Comparison of ENCODE assay signal across 9 cellular contexts in the genomic region with DNA sequence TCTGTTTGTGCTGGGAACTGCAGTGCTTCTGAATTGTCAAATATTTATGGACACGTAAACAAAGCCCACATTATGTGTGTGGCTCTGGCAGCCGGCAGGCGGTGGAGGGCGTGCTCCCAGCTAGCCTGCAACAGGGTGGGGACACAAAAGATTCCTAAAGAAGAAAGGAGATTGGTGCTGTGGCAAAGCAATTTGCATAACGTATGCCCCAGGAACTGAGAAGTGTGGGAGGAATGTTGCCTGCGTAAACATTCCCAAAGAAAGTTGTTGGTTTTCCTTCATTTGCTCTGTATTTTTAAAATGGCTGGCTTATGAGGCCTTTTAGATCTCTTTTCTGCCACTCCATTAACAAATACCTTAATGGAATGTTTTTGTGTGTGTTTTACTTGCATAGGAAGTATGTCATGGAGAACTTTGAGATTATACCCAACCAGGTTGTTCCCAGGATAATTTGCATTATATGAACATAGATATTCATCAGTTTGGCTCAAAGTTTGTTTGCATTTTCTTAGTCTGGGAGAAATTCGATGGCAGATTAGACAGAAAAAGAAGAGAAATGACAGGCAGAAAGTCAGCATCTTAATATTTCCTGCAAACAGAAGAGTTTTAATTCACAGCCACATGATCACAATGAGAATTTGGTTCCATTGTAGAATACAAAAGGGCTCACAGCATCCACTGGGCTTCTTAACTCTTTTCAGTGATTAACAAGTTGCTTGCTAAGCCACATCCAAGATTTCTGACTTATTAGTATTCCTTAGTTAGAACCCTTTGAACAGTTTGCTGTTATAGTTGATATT. TPM values are rescaled to one million over a fixed set of nuclear protein-coding genes. Genes with fewer than 3 reads are reported as not detected.
DNase-seq lines count a peak whose midpoint lies in the region; ATAC-seq, FAIRE-seq and TF ChIP-seq lines count a peak whose summit lies in the region.
"Had no signal": no experiment of that assay in that cellular context is flagged by ENCODE, and none has a peak within 500 bp of the region (broad histone marks: within the 10 kb centered on the region; RNA-seq: fewer than 3 reads in every experiment).

No MANE protein-coding gene starts in this region.

- H3K9ac ChIP-seq in H1 (replicated peaks in 1 of 4; ENCODE audit: extremely low read depth in 1 of 4, low read depth in 3 of 4, low read length in 3 of 4): peak overlapping the region in 2 of 4 experiments; percentile 24 to 52; a peak in 1 of 7 replicates

- peaks cover 4 to 16% of the 10 kb centered on the region in 2 donors for H3K36me3 Mint-ChIP-seq in activated T-cell treated with anti-CD3 and anti-CD28 coated beads, Interleukin-2, amount 50 U/mL, for 72 hours (ENCODE audit: insufficient read depth in 2 of 2)

- peak overlapping the region; percentile 84; the same call in 1 of the 2 replicates for H3K18ac ChIP-seq in H1 (ENCODE audit: extremely low read depth, low read length)

- POLR2A ChIA-PET in H1 (lab: Charles Lee; ENCODE audit: partially characterized antibody): interaction anchor here (0.6 to 3.4 kb wide), 9 partner anchors 15 to 113 kb away, joined by 3 to 12 read pairs (median 5); a partner anchor contains a TSS

- H2AFZ ChIP-seq in H1 (ENCODE audit: low read length): no peak overlapping the region

- H3K27ac ChIP-seq in H1 (ENCODE audit: low read depth, low read length) (peak overlapping the region; percentile 84), small intestine (ENCODE audit: low read depth in 1 of 2, low read length in 1 of 2) (peak overlapping the region; percentile 66 to 84)

- peak overlapping the region; percentile 76; the same call in 1 of the 2 replicates for H2BK12ac ChIP-seq in H1 (ENCODE audit: low read depth, low read length)

- no peaks in the 10 kb centered on the region; the same call in 1 of the 2 replicates for H3K79me1 ChIP-seq in H1 (ENCODE audit: low read depth, low read length)

- peak overlapping the region; percentile 97 for H4K5ac ChIP-seq in H1 (ENCODE audit: insufficient read length, low read depth, low read length)

- TF ChIP-seq POLR2A in H1 (IDR thresholded peaks at IDR 0.05; ENCODE audit: control extremely low read depth in 1 of 2, low read depth in 2 of 2, low read length in 2 of 2): peak; percentile 22 to 67; a peak in 2 of 3 replicates

- no peak overlapping the region for H3K56ac ChIP-seq in H1 (replicated peaks; ENCODE audit: insufficient read length, low read depth, low read length)

- 9% methylated on average over 7 of the region's 7 CpGs; no CpG with 5 or more reads in 1 of the 2 experiments for WGBS in H1 (ENCODE audit: extremely low coverage in 1 of 2, insufficient coverage in 1 of 2, insufficient read length in 1 of 2, insufficient replicate concordance in 2 of 2, low coverage in 1 of 2, low lambda C conversion rate in 2 of 2, missing lambda C conversion rate in 1 of 2), 2 experiments
- WGBS in small intestine, 3 donors: 14 to 41% (median 18%) methylated on average over 7 of the region's 7 CpGs

- no peak overlapping the region for H3K14ac ChIP-seq in H1 (ENCODE audit: insufficient read length)

- no peak overlapping the region for H3K4ac ChIP-seq in H1 (replicated peaks; ENCODE audit: insufficient read length, low read depth, low read length)

- peak overlapping the region; percentile 70 to 78 for H3K4me2 ChIP-seq in H1 (ENCODE audit: insufficient read depth in 1 of 2, low read depth in 2 of 2, low read length in 2 of 2)

- peak overlapping the region; percentile 63; the same call in 1 of the 2 replicates for H2BK5ac ChIP-seq in H1 (ENCODE audit: low read depth, low read length)

- no peak overlapping the region for H3K4me3 Mint-ChIP-seq in activated T-cell treated with anti-CD3 and anti-CD28 coated beads, Interleukin-2, amount 50 U/mL, for 72 hours

- H3K23ac ChIP-seq in H1 (ENCODE audit: insufficient read length): no peak overlapping the region

- no peak overlapping the region for H2BK15ac ChIP-seq in H1 (ENCODE audit: low read length)

- peak; percentile 93 for FAIRE-seq in H1 (lab: Jason Lieb, UNC)
- no peak for FAIRE-seq in small intestine (lab: Jason Lieb, UNC)
- FAIRE-seq: islet of Langerhans had no signal

- H3K27me3 ChIP-seq in H1 (replicated peaks in 1 of 4; ENCODE audit: control insufficient read depth in 3 of 4, extremely low read depth in 1 of 4, insufficient read depth in 3 of 4, low read length in 3 of 4): no peaks in the 10 kb centered on the region
- no peaks in the 10 kb centered on the region for H3K27me3 ChIP-seq in small intestine (ENCODE audit: control insufficient read depth in 2 of 2, insufficient read depth in 2 of 2, low read length in 2 of 2)

- no peak overlapping the region; the same call in 1 of the 2 replicates for H2AK5ac ChIP-seq in H1 (ENCODE audit: low read depth, low read length)

- H3K9me3 ChIP-seq in H1 (ENCODE audit: insufficient read depth in 2 of 2, low read depth in 1 of 2, low read length in 1 of 2) (no peaks in the 10 kb centered on the region), small intestine (ENCODE audit: control insufficient read depth, low read depth) (no peaks in the 10 kb centered on the region)

- peak; percentile 27 to 32 (median 32); a peak in 3 of 4 replicates for TF ChIP-seq CTCF in H1 (IDR thresholded peaks at IDR 0.05; ENCODE audit: control extremely low read depth in 1 of 3, insufficient read depth in 1 of 3, low read depth in 1 of 3, low read length in 3 of 3)

- no peak overlapping the region for H4K91ac ChIP-seq in H1 (replicated peaks; ENCODE audit: insufficient read length, low read length)

- no peak overlapping the region for H2BK20ac ChIP-seq in H1 (ENCODE audit: low read length)

- H3K79me2 ChIP-seq in H1 (ENCODE audit: control insufficient read depth in 1 of 2, insufficient read depth in 2 of 2, low read length in 2 of 2): no peaks in the 10 kb centered on the region

- CTCF ChIA-PET in H1 (lab: Charles Lee; ENCODE audit: partially characterized antibody): interaction anchor here (0.9 to 21.3 kb wide), 19 partner anchors 8 to 393 kb away, joined by 3 to 565 read pairs (median 10); a partner anchor contains a TSS

- H3K36me3 ChIP-seq in H1 (ENCODE audit: control insufficient read depth in 2 of 4, insufficient read depth in 4 of 4, low read length in 3 of 4) (peaks cover 0 to 27% (median 11%) of the 10 kb centered on the region in 4 experiments; a peak in 5 of 8 replicates), small intestine (ENCODE audit: control insufficient read depth in 2 of 2, insufficient read depth in 2 of 2, low read length in 2 of 2) (no peaks in the 10 kb centered on the region)

- H3K23me2 ChIP-seq in H1 (ENCODE audit: low read depth, low read length): no peaks in the 10 kb centered on the region

- peak; percentile 14 for DNase-seq in NCI-H146 treated with DMSO at 0.1 percent for 48 hours (lab: John Stamatoyannopoulos, UW; ENCODE audit: unreplicated experiment)
- peak; percentile 62 to 64 for DNase-seq in H1 (ENCODE audit: low read depth in 1 of 2, low spot score in 2 of 2)
- peak; percentile 87 for DNase-seq in kidney tubule cell (ENCODE audit: low spot score)
- DNase-seq in small intestine: peak; percentile 86
- DNase-seq in activated T-cell treated with anti-CD3 and anti-CD28 coated beads, Interleukin-2, amount 50 U/mL, for 72 hours: no peak
- no peak for DNase-seq in AG08395 (ENCODE audit: low spot score)

- peaks cover 5% of the 10 kb centered on the region for H3K27me3 Mint-ChIP-seq in activated T-cell treated with anti-CD3 and anti-CD28 coated beads, Interleukin-2, amount 50 U/mL, for 72 hours (ENCODE audit: low read depth)

- H3K4me1 ChIP-seq in H1 (replicated peaks in 1 of 4; ENCODE audit: control insufficient read depth in 3 of 4, insufficient read depth in 4 of 4, low read length in 3 of 4) (peaks cover 10 to 16% (median 16%) of the 10 kb centered on the region in 4 experiments; a peak in 6 of 7 replicates), small intestine (ENCODE audit: control insufficient read depth in 2 of 2, insufficient read depth in 1 of 2, low read depth in 1 of 2, low read length in 1 of 2) (no peaks in the 10 kb centered on the region)

- no peaks in the 10 kb centered on the region for H3K9me3 Mint-ChIP-seq in activated T-cell treated with anti-CD3 and anti-CD28 coated beads, Interleukin-2, amount 50 U/mL, for 72 hours

- TF ChIP-seq EP300 in H1 (IDR thresholded peaks at IDR 0.05; ENCODE audit: borderline replicate concordance in 1 of 2, low read depth in 2 of 2, low read length in 2 of 2): 0 out of 3 replicates have a peak, but pooled peaks of 1 of the 2 experiments have one; percentile 35

- H4K8ac ChIP-seq in H1 (ENCODE audit: extremely low read depth, insufficient read depth, low read length): no peak overlapping the region

- no peaks in the 10 kb centered on the region for H4K20me1 ChIP-seq in H1 (replicated peaks in 1 of 2; ENCODE audit: control insufficient read depth in 1 of 2, insufficient read depth in 2 of 2, low read length in 2 of 2)

- H3K4me3 ChIP-seq in H1 (ENCODE audit: extremely low read depth in 1 of 4, insufficient read depth in 2 of 4, low read depth in 3 of 4, low read length in 4 of 4) (peak overlapping the region; percentile 3 to 46 (median 20); a peak in 5 of 8 replicates), small intestine (ENCODE audit: low read depth in 1 of 2, low read length in 2 of 2) (peak overlapping the region in 1 of 2 donors; percentile 33)

- 0 out of 4 replicates have a peak, but pooled peaks of 1 of the 2 experiments have one; percentile 12 for TF ChIP-seq RAD21 in H1 (IDR thresholded peaks at IDR 0.05 in 1 of 2, conservative IDR thresholded peaks at IDR 0.05 in 1 of 2; ENCODE audit: low read depth in 2 of 2, low read length in 2 of 2)

- no peak overlapping the region for H2BK120ac ChIP-seq in H1 (replicated peaks; ENCODE audit: low read depth, low read length)

- no peak for ATAC-seq in activated T-cell treated with anti-CD3 and anti-CD28 coated beads, Interleukin-2, amount 50 U/mL, for 72 hours (replicated peaks in 1 of 2)
- no peak for ATAC-seq in HG02981 (IDR thresholded peaks at IDR 0.05; ENCODE audit: unreplicated experiment)
- no peak for ATAC-seq in GM21786 (IDR thresholded peaks at IDR 0.05; ENCODE audit: unreplicated experiment)

- peaks cover 6% of the 10 kb centered on the region for H3K4me1 Mint-ChIP-seq in activated T-cell treated with anti-CD3 and anti-CD28 coated beads, Interleukin-2, amount 50 U/mL, for 72 hours (ENCODE audit: low read depth)

- H3K27ac Mint-ChIP-seq in activated T-cell treated with anti-CD3 and anti-CD28 coated beads, Interleukin-2, amount 50 U/mL, for 72 hours: no peak overlapping the region

RNA-seq across cellular contexts. Expression of a gene that starts 41.8 kb away (rescaled TPM):
- total RNA-seq in H1 (2021; fragmentation: NEBNext Ultra II Directional; extraction: Animal tissue kit (Norgen Biotek cat#: 25700)): 61.2 and 66.2 TPM in 2 replicates
- 17.3 and 23.1 TPM in 2 replicates for polyA plus RNA-seq in H1 (2011; rRNA removed)
- 27.8 TPM for polyA plus RNA-seq in H1 (2011; cell fraction: cytosol; rRNA removed)
- 18.5 TPM for polyA plus RNA-seq in H1 (2011; cell fraction: nucleus; rRNA removed)
- 33.2 to 40.8 TPM (median 37.6 TPM) in 4 replicates for polyA plus RNA-seq in H1 (2012, experiment 1 of 2)
- polyA plus RNA-seq in H1 (2012, experiment 2 of 2): 9.9 TPM
- 34.8 TPM for polyA plus RNA-seq in H1 (2013, experiment 1 of 2)
- polyA plus RNA-seq in H1 (2013, experiment 2 of 2): 34.4 TPM
- 43.1 and 43.7 TPM in 2 replicates for polyA minus RNA-seq in H1 (2011; rRNA and poly(A)+ RNA removed)
- polyA minus RNA-seq in H1 (2011; cell fraction: cytosol; rRNA and poly(A)+ RNA removed): 29.4 TPM
- 33.4 TPM for polyA minus RNA-seq in H1 (2011; cell fraction: nucleus; rRNA and poly(A)+ RNA removed)
- polyA plus RNA-seq in small intestine: 10 to 100 TPM; 24.0 to 28.4 (median 24.9) TPM
- total RNA-seq in activated T-cell treated with anti-CD3 and anti-CD28 coated beads, Interleukin-2, amount 50 U/mL, for 72 hours: 10 to 100 TPM; 27.2 to 31.6 TPM

RNA-seq across cellular contexts. Expression of a gene that starts 46.2 kb away (rescaled TPM):
- total RNA-seq in H1 (2021; fragmentation: NEBNext Ultra II Directional; extraction: Animal tissue kit (Norgen Biotek cat#: 25700)): 15.4 and 17.1 TPM in 2 replicates
- polyA plus RNA-seq in H1 (2011; rRNA removed): 4.8 and 5.9 TPM in 2 replicates
- polyA plus RNA-seq in H1 (2011; cell fraction: cytosol; rRNA removed): 8.9 TPM
- 8.7 TPM for polyA plus RNA-seq in H1 (2011; cell fraction: nucleus; rRNA removed)
- polyA plus RNA-seq in H1 (2012, experiment 1 of 2): 8.7 to 9.8 TPM (median 9.4 TPM) in 4 replicates
- 1.2 TPM for polyA plus RNA-seq in H1 (2012, experiment 2 of 2)
- 7.7 TPM for polyA plus RNA-seq in H1 (2013, experiment 1 of 2)
- 6.8 TPM for polyA plus RNA-seq in H1 (2013, experiment 2 of 2)
- polyA minus RNA-seq in H1 (2011; rRNA and poly(A)+ RNA removed): 20.2 and 24.9 TPM in 2 replicates
- 11.9 TPM for polyA minus RNA-seq in H1 (2011; cell fraction: cytosol; rRNA and poly(A)+ RNA removed)
- 26.2 TPM for polyA minus RNA-seq in H1 (2011; cell fraction: nucleus; rRNA and poly(A)+ RNA removed)
- polyA plus RNA-seq in small intestine: 1 to 10 TPM; 1.3 to 9.7 (median 2.2) TPM
- 10 to 100 TPM; 14.8 to 24.7 TPM for total RNA-seq in activated T-cell treated with anti-CD3 and anti-CD28 coated beads, Interleukin-2, amount 50 U/mL, for 72 hours

Comparison
In these comparisons a context has a peak if more than half of its experiments do, and no peak if none do; other contexts are left out.
1. DNase-seq: peak in NCI-H146 treated with DMSO at 0.1 percent for 48 hours (single experiment), H1 (2 of 2), kidney tubule cell (single experiment) and small intestine (single experiment); none in activated T-cell treated with anti-CD3 and anti-CD28 coated beads, Interleukin-2, amount 50 U/mL, for 72 hours (0 of 2) and AG08395 (single experiment).